10 cellular contexts compared by ENCODE assay signal in genomic region chr17:19031729-19032128, GRCh38. TPM values are rescaled to one million over a fixed set of nuclear protein-coding genes. Genes with fewer than 3 reads are reported as not detected.
DNase-seq lines count a peak whose midpoint lies in the region; ATAC-seq, FAIRE-seq and TF ChIP-seq lines count a peak whose summit lies in the region.
"Not testable (repeated sequence)": the region's sequence is repeated elsewhere in the genome, so short reads cannot be mapped to it uniquely, and the experiment has no call there.
"Had no signal": no experiment of that assay in that cellular context is flagged by ENCODE, and none has a peak within 500 bp of the region (broad histone marks: within the 10 kb centered on the region; RNA-seq: fewer than 3 reads in every experiment).

No MANE protein-coding gene starts in this region.

- not testable (repeated sequence) for H3K9me3 Mint-ChIP-seq in naive B cell

- intact Hi-C loops in ascending aorta (cut with DNase I), result not testable (repeated sequence)

- POLR2A ChIA-PET in A549 (lab: Yijun Ruan, JAX), result not testable (repeated sequence)

- H3K36me3 ChIP-seq in ascending aorta, result not testable (repeated sequence)

- not testable (repeated sequence) for TF ChIP-seq POLR2A in A549 (IDR thresholded peaks at IDR 0.05; ENCODE audit: low read length)

- not testable (repeated sequence) for TF ChIP-seq CTCF in A549 (IDR thresholded peaks at IDR 0.05); foreskin keratinocyte (conservative IDR thresholded peaks at IDR 0.05)
- peak in 2 of 3 experiments; percentile 38 to 49 for TF ChIP-seq CTCF in ascending aorta (IDR thresholded peaks at IDR 0.05)

- H3K4me2 ChIP-seq in A549, result peak overlapping the region; percentile 49; the same call in 2 of the 3 replicates

- H3K27me3 Mint-ChIP-seq in naive B cell, result not testable (repeated sequence)

- not testable (repeated sequence) for H3K36me3 Mint-ChIP-seq in naive B cell

- not testable (repeated sequence) for H3K27ac Mint-ChIP-seq in naive B cell

- TF ChIP-seq RAD21 in A549 (conservative IDR thresholded peaks at IDR 0.05 in 1 of 2, IDR thresholded peaks at IDR 0.05 in 1 of 2), result peak; percentile 52 to 66

- H3K4me3 Mint-ChIP-seq in naive B cell, result not testable (repeated sequence)

- not testable (repeated sequence) for H3K27me3 ChIP-seq in ascending aorta, foreskin keratinocyte

- not testable (repeated sequence) for H3K4me1 ChIP-seq in A549, ascending aorta, foreskin keratinocyte

- not testable (repeated sequence) for DNase-seq in A549 (ENCODE audit: low read depth in 1 of 2, low spot score in 1 of 2); foreskin keratinocyte; naive B cell
- peak; percentile 58 to 65 for DNase-seq in activated CD4-positive, alpha-beta T cell treated with anti-CD3 and anti-CD28 coated beads, Interleukin-2, amount 50 U/mL, for 48 hours
- peak in 1 of 2 donors; percentile 77 for DNase-seq in ascending aorta (ENCODE audit: low spot score in 2 of 2)
- peak; percentile 55 for DNase-seq in stimulated activated CD4-positive, alpha-beta T cell treated with anti-CD3 and anti-CD28 coated beads, Interleukin-4, amount 100 ng/mL, for 1 hour

- H3K4me1 Mint-ChIP-seq in naive B cell, result not testable (repeated sequence)

- WGBS in A549 (ENCODE audit: missing lambda C conversion rate), result no CpG with 5 or more reads among the region's 4 CpGs

- not testable (repeated sequence) for TF ChIP-seq EP300 in A549 (IDR thresholded peaks at IDR 0.05)

- not testable (repeated sequence) for H3K9me3 ChIP-seq in A549, ascending aorta

- FAIRE-seq in A549 (lab: Jason Lieb, UNC), result peak; percentile 94

- H3K4me3 ChIP-seq in A549, result not testable (repeated sequence)
- peak overlapping the region in 1 of 2 donors; percentile 35 for H3K4me3 ChIP-seq in ascending aorta

- ATAC-seq in A549, result peak; percentile 76 to 92
- ATAC-seq in GM18520 (IDR thresholded peaks at IDR 0.05; ENCODE audit: unreplicated experiment), result peak; percentile 30
- peak; percentile 40 for ATAC-seq in HG03520 (IDR thresholded peaks at IDR 0.05; ENCODE audit: unreplicated experiment)
- ATAC-seq in foreskin keratinocyte, result peak; percentile 70
- ATAC-seq in naive B cell (ENCODE audit: low read depth in 2 of 2), result peak; percentile 38 to 45

- H3K27ac ChIP-seq in A549, result peak overlapping the region; percentile 68 to 77; a peak in 4 of 6 replicates
- not testable (repeated sequence) for H3K27ac ChIP-seq in ascending aorta, foreskin keratinocyte

- CTCF ChIA-PET in A549 (lab: Yijun Ruan, JAX), result not testable (repeated sequence)

TF ChIP-seq in A549, 52 proteins besides CTCF, POLR2A, EP300 and RAD21:
- peak; percentile 54 for TF ChIP-seq SMC3 (IDR thresholded peaks at IDR 0.05)
TF ChIP-seq in A549: peak in this region for 1; not testable (repeated sequence) for 51.

RNA-seq across cellular contexts. Expression of gene GRAP, which starts 15.0 kb away (rescaled TPM):
- polyA plus RNA-seq in A549 (2011; rRNA removed) (0.19 and 0.25 TPM in 2 replicates), A549 (2017; fragmentation: RNase III; extraction: RNeasy Plus Mini Kit Qiagen cat#74134 plus additional on column Dnase treatment) (0.17 to 0.31 TPM (median 0.19 TPM) in 3 replicates), foreskin keratinocyte (0.17 and 0.19 TPM in 2 replicates), naive B cell (ENCODE audit: low read depth in 6 of 6) (10 to 100 TPM; 46.2 to 90.5 (median 52.6) TPM)
- 0.15 and 0.19 TPM in 2 replicates for polyA plus RNA-seq in A549 (2012; cell fraction: cytosol; rRNA removed)
- 0.43 and 0.60 TPM in 2 replicates for polyA plus RNA-seq in A549 (2012; cell fraction: nucleus; rRNA removed)
- 0.08 and 0.24 TPM in 2 replicates for polyA minus RNA-seq in A549 (2011; rRNA and poly(A)+ RNA removed)
- total RNA-seq in ascending aorta (1.8 TPM), foreskin keratinocyte (0.14 TPM in 2 replicates)
- total RNA-seq: Daoy, osteoblast had no signal

RNA-seq across cellular contexts. Expression of gene FAM83G, which starts 27.2 kb away (rescaled TPM):
- polyA plus RNA-seq in A549 (2011; rRNA removed) (11.0 and 12.8 TPM in 2 replicates), A549 (2017; fragmentation: RNase III; extraction: RNeasy Plus Mini Kit Qiagen cat#74134 plus additional on column Dnase treatment) (19.8 to 22.0 TPM (median 20.5 TPM) in 3 replicates), foreskin keratinocyte (25.0 and 26.2 TPM in 2 replicates), naive B cell (ENCODE audit: low read depth in 6 of 6) (1 to 10 TPM; 2.5 to 4.4 (median 2.9) TPM)
- polyA plus RNA-seq in A549 (2012; cell fraction: cytosol; rRNA removed), result 11.1 and 15.8 TPM in 2 replicates
- polyA plus RNA-seq in A549 (2012; cell fraction: nucleus; rRNA removed), result 38.5 and 42.5 TPM in 2 replicates
- polyA minus RNA-seq in A549 (2011; rRNA and poly(A)+ RNA removed), result 18.1 and 22.7 TPM in 2 replicates
- total RNA-seq in ascending aorta (11.2 TPM), foreskin keratinocyte (49.6 and 50.4 TPM in 2 replicates)

Comparison
In these comparisons a context has a peak if more than half of its experiments do, and no peak if none do; other contexts are left out.
1. ATAC-seq: peak in every context shown above with its lines; median percentile 84 in A549; 70 in foreskin keratinocyte; 42 in naive B cell; 40 in HG03520; 30 in GM18520.
2. RNA of gene GRAP, which starts 15.0 kb away (polyA plus RNA-seq): 46.2 to 90.5 TPM in naive B cell; 0.15 to 0.60 TPM in A549 and 0.17 to 0.19 TPM in foreskin keratinocyte; every median in the first group is over 10 times any median in the second.